Comparison of ENCODE assay signal across 8 cellular contexts in genomic region chr15:94327356-94327936, GRCh38.
DNase-seq lines count a peak whose midpoint lies in the region; TF ChIP-seq lines count a peak whose summit lies in the region.

No MANE protein-coding gene starts in this region.

- H3K27me3 ChIP-seq in breast epithelium (no peaks in the 10 kb centered on the region), mesendoderm (ENCODE audit: insufficient read depth, low read length, poor library complexity) (no peaks in the 10 kb centered on the region)

- TF ChIP-seq POLR2A in breast epithelium (IDR thresholded peaks at IDR 0.05): no peak

- no peaks in the 10 kb centered on the region for H3K9me3 ChIP-seq in breast epithelium

- H3K9ac ChIP-seq in mesendoderm (ENCODE audit: low read length): no peak overlapping the region

- no peak overlapping the region for H2BK120ac ChIP-seq in mesendoderm (ENCODE audit: low read depth, low read length)

- H3K4ac ChIP-seq in mesendoderm (ENCODE audit: low read depth, low read length): no peak overlapping the region

- peak; percentile 38 for DNase-seq in AG08396 (ENCODE audit: low spot score)
- DNase-seq in GM13976 (ENCODE audit: low spot score): peak; percentile 43
- peak; percentile 3 for DNase-seq in NCI-H146 treated with DMSO at 0.1 percent for 48 hours (lab: John Stamatoyannopoulos, UW; ENCODE audit: unreplicated experiment)
- DNase-seq in breast epithelium (ENCODE audit: low spot score in 2 of 2): no peak
- DNase-seq in mesendoderm: peak; percentile 36
- no peak for DNase-seq in stimulated activated CD8-positive, alpha-beta memory T cell treated with anti-CD3 and anti-CD28 coated beads, Interleukin-4, amount 100 ng/mL, for 48 hours
- no peak for DNase-seq in NCI-H774 (lab: John Stamatoyannopoulos, UW)
- DNase-seq in posterior vena cava (ENCODE audit: low spot score): no peak

- H3K79me2 ChIP-seq in mesendoderm (ENCODE audit: control insufficient read depth, insufficient read depth, low read length): no peaks in the 10 kb centered on the region

- WGBS in mesendoderm (ENCODE audit: extremely low coverage, insufficient coverage, low lambda C conversion rate): no CpG with 5 or more reads among the region's 2 CpGs

- H4K5ac ChIP-seq in mesendoderm (ENCODE audit: low read length): no peak overlapping the region

- intact Hi-C loops in breast epithelium (cut with DNase I; ENCODE audit: low total_unique reads): no loop called here
- intact Hi-C loops in posterior vena cava (cut with DNase I): no loop called here

- in situ Hi-C loops in GM13976 (cut with MboI; ENCODE audit: low sequenced_read_pairs, unreplicated experiment): no loop called here

- no peak overlapping the region for H2AK5ac ChIP-seq in mesendoderm (ENCODE audit: low read length)

- H3K4me1 ChIP-seq in breast epithelium (no peaks in the 10 kb centered on the region), mesendoderm (ENCODE audit: control insufficient read depth, low read depth, low read length) (peaks cover 2% of the 10 kb centered on the region)

- no peak overlapping the region for H3K56ac ChIP-seq in mesendoderm (ENCODE audit: low read length)

- no peak overlapping the region for H3K23ac ChIP-seq in mesendoderm (ENCODE audit: low read length)

- H3K4me3 ChIP-seq in breast epithelium: no peak overlapping the region
- no peak overlapping the region for H3K4me3 ChIP-seq in mesendoderm (ENCODE audit: low read length)

- H3K27ac ChIP-seq in breast epithelium (no peak overlapping the region), mesendoderm (ENCODE audit: low read depth, low read length) (no peak overlapping the region)

- H3K18ac ChIP-seq in mesendoderm (ENCODE audit: low read length): no peak overlapping the region

- no peak overlapping the region for H2BK5ac ChIP-seq in mesendoderm (ENCODE audit: low read length)

- H3K36me3 ChIP-seq in breast epithelium: no peaks in the 10 kb centered on the region
- no peaks in the 10 kb centered on the region for H3K36me3 ChIP-seq in mesendoderm (ENCODE audit: control insufficient read depth, insufficient read depth, low read length)

- H4K8ac ChIP-seq in mesendoderm (ENCODE audit: low read depth, low read length): no peak overlapping the region

- H3K79me1 ChIP-seq in mesendoderm (ENCODE audit: low read length): no peaks in the 10 kb centered on the region

- no peak overlapping the region for H2BK15ac ChIP-seq in mesendoderm (replicated peaks; ENCODE audit: low read depth)

- peak; percentile 32 for TF ChIP-seq CTCF in GM13976 (IDR thresholded peaks at IDR 0.05; ENCODE audit: borderline replicate concordance, control extremely low read depth, extremely low read depth, insufficient read depth, missing control alignments)
- TF ChIP-seq CTCF in breast epithelium (IDR thresholded peaks at IDR 0.05): peak; percentile 17 to 55 (median 40)

- no peak overlapping the region for H3K4me2 ChIP-seq in mesendoderm (ENCODE audit: low read length)

Comparison
In these comparisons a context has a peak if more than half of its experiments do, and no peak if none do; other contexts are left out.
1. DNase-seq: peak in AG08396 (single experiment), GM13976 (single experiment), NCI-H146 treated with DMSO at 0.1 percent for 48 hours (single experiment) and mesendoderm (single experiment); none in breast epithelium (0 of 2), stimulated activated CD8-positive, alpha-beta memory T cell treated with anti-CD3 and anti-CD28 coated beads, Interleukin-4, amount 100 ng/mL, for 48 hours (single experiment), NCI-H774 (single experiment) and posterior vena cava (single experiment).